Comparison of ENCODE assay signal across 3 cellular contexts in the genomic region with DNA sequence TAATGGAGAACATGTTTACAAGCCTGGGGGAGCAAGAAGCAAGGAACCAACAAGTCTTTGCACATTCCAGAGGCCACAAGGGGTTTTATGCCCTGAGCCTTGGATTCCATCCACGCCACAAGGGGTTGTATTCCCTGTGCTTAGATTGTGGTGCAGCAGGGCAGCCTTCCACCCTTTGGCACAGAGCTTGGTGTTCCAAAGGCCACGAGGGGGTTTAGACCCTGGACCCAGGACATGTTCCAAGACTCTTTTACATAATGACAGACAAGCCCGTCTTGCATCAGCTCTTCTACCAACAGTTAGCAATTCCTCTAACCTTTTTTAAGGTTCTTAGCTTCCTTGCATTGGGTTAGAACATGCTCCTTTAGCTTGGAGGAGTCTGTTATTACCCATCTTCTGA. TPM values are rescaled to one million over a fixed set of nuclear protein-coding genes. Genes with fewer than 3 reads are reported as not detected.
"Had no signal": no experiment of that assay in that cellular context is flagged by ENCODE, and none has a peak within 500 bp of the region (broad histone marks: within the 10 kb centered on the region; RNA-seq: fewer than 3 reads in every experiment).

No MANE protein-coding gene starts in this region.

RNA-seq across cellular contexts. Expression of gene ANKRD31, which starts 55.2 kb away (rescaled TPM):
- total RNA-seq: left ventricle myocardium superior, lung microvascular endothelial cell had no signal
- polyA plus RNA-seq: immature natural killer cell had no signal
